In the genomic region with DNA sequence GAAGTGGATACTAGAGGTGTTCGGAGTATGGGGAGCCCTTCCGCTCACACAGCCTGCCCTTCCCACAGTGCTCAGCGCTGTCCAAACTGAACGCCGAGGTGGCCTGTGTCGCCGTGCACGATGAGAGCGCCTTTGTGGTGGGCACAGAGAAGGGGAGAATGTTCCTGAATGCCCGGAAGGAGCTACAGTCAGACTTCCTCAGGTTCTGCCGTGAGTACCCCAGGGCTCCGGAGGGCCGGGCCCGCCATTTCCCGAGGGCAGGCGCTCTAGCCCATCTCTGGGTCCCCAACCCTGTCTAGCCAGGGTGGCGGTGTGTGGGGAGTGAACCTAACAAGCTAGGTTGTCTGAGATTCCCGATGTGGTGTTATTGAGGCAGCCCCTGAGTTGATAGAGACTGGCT, we compare ENCODE assay signal across 17 cellular contexts. TPM values are rescaled to one million over a fixed set of nuclear protein-coding genes. Genes with fewer than 3 reads are reported as not detected.
DNase-seq lines count a peak whose midpoint lies in the region; ATAC-seq and TF ChIP-seq lines count a peak whose summit lies in the region.
"Had no signal": no experiment of that assay in that cellular context is flagged by ENCODE, and none has a peak within 500 bp of the region (broad histone marks: within the 10 kb centered on the region; RNA-seq: fewer than 3 reads in every experiment).

No MANE protein-coding gene starts in this region.

- H3K4me1 ChIP-seq in cardiac muscle cell (ENCODE audit: low read depth) = peaks cover 13% of the 10 kb centered on the region
- peaks cover 0 to 23% (median 10%) of the 10 kb centered on the region in 9 donors for H3K4me1 ChIP-seq in heart right ventricle
- peaks cover 22% of the 10 kb centered on the region for H3K4me1 ChIP-seq in psoas muscle
- H3K4me1 ChIP-seq: Caco-2 had no signal

- H3K27me3 ChIP-seq in cardiac muscle cell (no peaks in the 10 kb centered on the region), heart right ventricle (no peaks in the 10 kb centered on the region), psoas muscle (ENCODE audit: insufficient read depth in 3 of 3, low read length in 2 of 3) (no peaks in the 10 kb centered on the region)
- H3K27me3 ChIP-seq: BLaER1 had no signal

- no peak for ATAC-seq in heart right ventricle
- no peak for ATAC-seq in psoas muscle
- no peak for ATAC-seq in HG02852 (IDR thresholded peaks at IDR 0.05; ENCODE audit: unreplicated experiment)
- ATAC-seq in GM18907 (IDR thresholded peaks at IDR 0.05; ENCODE audit: unreplicated experiment) = no peak
- ATAC-seq: CD8-positive, alpha-beta T cell had no signal

- intact Hi-C loops in heart right ventricle (cut with DNase I) = no loop called here
- intact Hi-C loops in psoas muscle (cut with DNase I) = no loop called here

- no peak overlapping the region for H3K4me3 ChIP-seq in cardiac muscle cell
- H3K4me3 ChIP-seq in heart right ventricle = no peak overlapping the region
- no peak overlapping the region for H3K4me3 ChIP-seq in psoas muscle
- H3K4me3 ChIP-seq: BLaER1, GM23248 had no signal

- H3K36me3 ChIP-seq in cardiac muscle cell = peaks cover 3% of the 10 kb centered on the region
- peaks cover 0 to 44% (median 0%) of the 10 kb centered on the region in 9 donors for H3K36me3 ChIP-seq in heart right ventricle
- H3K36me3 ChIP-seq in psoas muscle (ENCODE audit: insufficient read depth in 1 of 2, low read depth in 1 of 2) = peaks cover 0 to 65% of the 10 kb centered on the region in 2 donors

- 93 to 95% methylated on average over 18 of the region's 18 CpGs for WGBS in heart right ventricle, 2 donors
- WGBS in psoas muscle, 3 donors = 92% methylated on average over 17 to 18 of the region's 18 CpGs

- CTCF ChIA-PET in RWPE1 (lab: Yijun Ruan, JAX) = interaction anchor here (0.8 kb wide), 1 partner anchor 34 kb away, joined by 3 read pairs; no protein-coding TSS in a partner anchor

- no peak for DNase-seq in cardiac muscle cell (ENCODE audit: low read depth in 1 of 2, low spot score in 1 of 2)
- DNase-seq in heart right ventricle = no peak
- DNase-seq in RWPE1 (ENCODE audit: low spot score) = no peak
- no peak for DNase-seq in psoas muscle
- DNase-seq: Caco-2; CD4-positive, CD25-positive, alpha-beta regulatory T cell; CD8-positive, alpha-beta T cell; DMS153; DND-41; GM23248; H7; HCEC 1CT had no signal

- no peaks in the 10 kb centered on the region for H3K9me3 ChIP-seq in cardiac muscle cell (ENCODE audit: low read depth)
- no peaks in the 10 kb centered on the region for H3K9me3 ChIP-seq in heart right ventricle
- no peaks in the 10 kb centered on the region for H3K9me3 ChIP-seq in psoas muscle
- H3K9me3 ChIP-seq: BLaER1, Caco-2 had no signal

- H3K27ac ChIP-seq in cardiac muscle cell = peak overlapping the region; percentile 48
- no peak overlapping the region for H3K27ac ChIP-seq in heart right ventricle
- peak overlapping the region; percentile 28 for H3K27ac ChIP-seq in RWPE1
- peak overlapping the region; percentile 94 for H3K27ac ChIP-seq in psoas muscle
- H3K27ac ChIP-seq: 22Rv1, C4-2B, GM23248 had no signal

- TF ChIP-seq CTCF in cardiac muscle cell (IDR thresholded peaks at IDR 0.05; ENCODE audit: low read depth, low read length) (no peak), heart right ventricle (IDR thresholded peaks at IDR 0.05) (no peak), RWPE1 (conservative IDR thresholded peaks at IDR 0.05; ENCODE audit: low read depth) (no peak), psoas muscle (IDR thresholded peaks at IDR 0.05) (no peak)

- POLR2A ChIA-PET in RWPE1 (lab: Yijun Ruan, JAX; ENCODE audit: low non-redundant PET) = no interaction called here

RNA-seq across cellular contexts. Expression of a gene that starts 59.1 kb away (rescaled TPM):
- total RNA-seq in cardiac muscle cell (33.0 and 51.4 TPM in 2 replicates), heart right ventricle (10 to 100 TPM; 11.7 to 36.6 (median 17.2) TPM), psoas muscle (100 to 1,000 TPM in 1 of 4 donors, 10 to 100 TPM in 3; 40.5 to 149 (median 80.8) TPM)
- polyA plus RNA-seq in cardiac muscle cell (29.6 and 49.3 TPM in 2 replicates), heart right ventricle (10 to 100 TPM; 22.1 TPM), psoas muscle (10 to 100 TPM; 43.0 to 79.0 (median 46.9) TPM)

Comparison
In these comparisons a context has a peak if more than half of its experiments do, and no peak if none do; other contexts are left out.
1. H3K27ac ChIP-seq: peak in cardiac muscle cell (single experiment), RWPE1 (single experiment) and psoas muscle (single experiment); none in heart right ventricle (0 of 10).